20 cellular contexts compared by ENCODE assay signal in the genomic region with DNA sequence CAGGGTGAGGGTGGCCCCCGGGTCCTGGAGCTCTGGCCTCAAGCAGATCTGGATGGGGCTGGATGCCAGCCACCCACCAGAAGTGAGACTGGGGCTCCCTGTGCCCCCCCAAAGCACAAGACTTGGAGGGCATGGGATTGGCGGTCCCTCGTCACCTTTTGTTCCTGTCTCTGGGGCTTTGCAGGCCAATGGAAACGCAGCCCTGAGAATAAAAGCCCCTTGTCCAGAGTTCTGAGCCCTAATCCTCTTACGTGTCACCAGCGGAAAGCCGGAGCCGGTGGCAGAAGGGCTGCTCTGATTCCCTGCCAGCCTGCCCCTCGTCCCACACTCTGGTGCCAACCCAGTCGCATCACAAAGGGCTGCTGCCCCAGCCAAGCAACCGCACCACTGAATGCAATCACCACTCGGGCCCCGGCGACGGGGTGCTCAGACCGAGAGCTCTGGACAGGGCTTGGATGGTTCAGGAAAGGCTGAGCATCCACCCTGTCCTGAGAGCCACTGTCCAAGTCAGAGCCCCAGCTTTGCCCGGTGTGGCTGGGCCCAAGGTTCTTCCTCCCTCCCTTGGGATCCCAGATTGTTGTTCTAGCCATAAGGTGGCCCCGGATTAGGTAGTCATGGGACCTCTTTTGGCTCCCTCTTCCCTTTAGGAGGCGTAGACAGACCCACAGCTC. TPM values are rescaled to one million over a fixed set of nuclear protein-coding genes. Genes with fewer than 3 reads are reported as not detected.
DNase-seq lines count a peak whose midpoint lies in the region; ATAC-seq and TF ChIP-seq lines count a peak whose summit lies in the region.
"Had no signal": no experiment of that assay in that cellular context is flagged by ENCODE, and none has a peak within 500 bp of the region (broad histone marks: within the 10 kb centered on the region; RNA-seq: fewer than 3 reads in every experiment).

No MANE protein-coding gene starts in this region.

- H3K36me3 Mint-ChIP-seq in brain, result peaks cover 4% of the 10 kb centered on the region
- H3K36me3 Mint-ChIP-seq in natural killer cell treated with Interleukin-12 subunit alpha and Interleukin-12 subunit beta and Interleukin-15 and Interleukin-18, amount 100 ng/mL, for 72 hours, result no peaks in the 10 kb centered on the region
- H3K36me3 Mint-ChIP-seq: CD4-positive, CD25-positive, alpha-beta regulatory T cell had no signal

- peak overlapping the region in 1 of 5 experiments; percentile 38 for H3K4me3 Mint-ChIP-seq in brain
- H3K4me3 Mint-ChIP-seq in natural killer cell treated with Interleukin-12 subunit alpha and Interleukin-12 subunit beta and Interleukin-15 and Interleukin-18, amount 100 ng/mL, for 72 hours, result no peak overlapping the region
- H3K4me3 Mint-ChIP-seq: activated B cell treated with CpG ODN at 0.5 μM for 24 hours; CD4-positive, CD25-positive, alpha-beta regulatory T cell; central memory CD8-positive, alpha-beta T cell had no signal

- H3K36me3 ChIP-seq in H7 (replicated peaks; ENCODE audit: control insufficient read depth, insufficient read depth, low read length), result no peaks in the 10 kb centered on the region
- no peaks in the 10 kb centered on the region for H3K36me3 ChIP-seq in spleen
- H3K36me3 ChIP-seq: adrenal gland, esophagus muscularis mucosa, neutrophil, sigmoid colon, thoracic aorta had no signal

- intact Hi-C loops in spleen (cut with DNase I; ENCODE audit: low total_unique reads), result no loop called here

- peaks cover 6 to 19% (median 7%) of the 10 kb centered on the region in 5 experiments for H3K9me3 Mint-ChIP-seq in brain
- no peaks in the 10 kb centered on the region for H3K9me3 Mint-ChIP-seq in natural killer cell treated with Interleukin-12 subunit alpha and Interleukin-12 subunit beta and Interleukin-15 and Interleukin-18, amount 100 ng/mL, for 72 hours
- H3K9me3 Mint-ChIP-seq: activated B cell treated with CpG ODN at 0.5 μM for 24 hours; CD4-positive, CD25-positive, alpha-beta regulatory T cell; central memory CD8-positive, alpha-beta T cell had no signal

- TF ChIP-seq CTCF in brain (conservative IDR thresholded peaks at IDR 0.05), result no peak
- TF ChIP-seq CTCF in spleen (IDR thresholded peaks at IDR 0.05 in 8 of 11, conservative IDR thresholded peaks at IDR 0.05 in 3 of 11), result no peak

- TF ChIP-seq POLR2A in spleen (IDR thresholded peaks at IDR 0.05), result no peak

- no peaks in the 10 kb centered on the region for H3K4me1 ChIP-seq in spleen
- H3K4me1 ChIP-seq: adrenal gland, esophagus muscularis mucosa, sigmoid colon had no signal

- no peak for ATAC-seq in natural killer cell treated with Interleukin-12 subunit alpha and Interleukin-12 subunit beta and Interleukin-15 and Interleukin-18, amount 100 ng/mL, for 72 hours
- ATAC-seq: SK-N-SH treated with all-trans-retinoic acid at 6 μM for 48 hours had no signal

- 89 to 93% (median 92%) methylated on average over 16 to 19 of the region's 19 CpGs for WGBS in spleen, 5 donors

- H3K27ac Mint-ChIP-seq in brain, result peak overlapping the region; percentile 82 to 98 (median 95)
- peak overlapping the region in 1 of 2 donors; percentile 48 for H3K27ac Mint-ChIP-seq in natural killer cell treated with Interleukin-12 subunit alpha and Interleukin-12 subunit beta and Interleukin-15 and Interleukin-18, amount 100 ng/mL, for 72 hours
- H3K27ac Mint-ChIP-seq: activated B cell treated with CpG ODN at 0.5 μM for 24 hours; CD4-positive, CD25-positive, alpha-beta regulatory T cell had no signal

- H3K9me3 ChIP-seq in spleen, result no peaks in the 10 kb centered on the region
- H3K9me3 ChIP-seq: adrenal gland, esophagus muscularis mucosa, neutrophil, sigmoid colon, thoracic aorta had no signal

- H3K4me3 ChIP-seq in H7 (ENCODE audit: insufficient read depth, low read depth, low read length), result no peak overlapping the region
- H3K4me3 ChIP-seq in spleen, result no peak overlapping the region
- H3K4me3 ChIP-seq: adrenal gland, esophagus muscularis mucosa, sigmoid colon, thoracic aorta had no signal

- H3K27me3 Mint-ChIP-seq in brain, result no peaks in the 10 kb centered on the region
- H3K27me3 Mint-ChIP-seq in natural killer cell treated with Interleukin-12 subunit alpha and Interleukin-12 subunit beta and Interleukin-15 and Interleukin-18, amount 100 ng/mL, for 72 hours, result peaks cover 0 to 11% of the 10 kb centered on the region in 2 donors

- peak; percentile 39 for DNase-seq in H7
- peak; percentile 50 for DNase-seq in medulla oblongata (ENCODE audit: extremely low spot score)
- peak; percentile 53 for DNase-seq in spleen
- no peak for DNase-seq in activated T-cell treated with anti-CD3 and anti-CD28 coated beads, Interleukin-2, amount 50 U/mL, for 48 hours
- no peak for DNase-seq in natural killer cell treated with Interleukin-12 subunit alpha and Interleukin-12 subunit beta and Interleukin-15 and Interleukin-18, amount 100 ng/mL, for 72 hours (ENCODE audit: low spot score)
- DNase-seq in COLO829 (ENCODE audit: low spot score), result no peak
- DNase-seq: activated B cell treated with CpG ODN at 0.5 μM for 24 hours; activated CD4-positive, alpha-beta T cell treated with anti-CD3 and anti-CD28 coated beads, Interleukin-2, amount 50 U/mL, for 48 hours; activated T-cell treated with anti-CD3 and anti-CD28 coated beads for 4 hours; adrenal gland; CD4-positive, CD25-positive, alpha-beta regulatory T cell; effector memory CD4-positive, alpha-beta T cell; NCI-H446 treated with DMSO at 0.1 percent for 48 hours; sigmoid colon had no signal

- H3K27me3 ChIP-seq in H7 (ENCODE audit: control insufficient read depth, insufficient read depth, low read length) (no peaks in the 10 kb centered on the region), spleen (replicated peaks in 1 of 7) (peaks cover 0 to 7% (median 0%) of the 10 kb centered on the region in 7 donors)
- H3K27me3 ChIP-seq: adrenal gland, esophagus muscularis mucosa, sigmoid colon had no signal

- no peak overlapping the region for H3K27ac ChIP-seq in spleen
- H3K27ac ChIP-seq: adrenal gland, esophagus muscularis mucosa, neutrophil, sigmoid colon, thoracic aorta had no signal

- peaks cover 21% of the 10 kb centered on the region for H3K4me1 Mint-ChIP-seq in brain
- H3K4me1 Mint-ChIP-seq in natural killer cell treated with Interleukin-12 subunit alpha and Interleukin-12 subunit beta and Interleukin-15 and Interleukin-18, amount 100 ng/mL, for 72 hours (ENCODE audit: low read depth in 2 of 2), result peaks cover 11 to 19% of the 10 kb centered on the region in 2 donors
- H3K4me1 Mint-ChIP-seq: activated B cell treated with CpG ODN at 0.5 μM for 24 hours; CD4-positive, CD25-positive, alpha-beta regulatory T cell; central memory CD8-positive, alpha-beta T cell had no signal

RNA-seq across cellular contexts. Expression of a gene that starts 22.8 kb away (rescaled TPM):
- total RNA-seq in H7 (2014; rRNA removed; shearing (Covaris generic)), result 63.5 and 77.6 TPM in 2 replicates
- polyA plus RNA-seq in brain (ENCODE audit: insufficient read depth, low read depth, low replicate concordance), result 51.0 TPM
- 10 to 100 TPM; 16.6 to 31.9 (median 24.2) TPM for total RNA-seq in spleen
- 10 to 100 TPM; 24.8 to 35.6 (median 30.4) TPM for polyA plus RNA-seq in spleen
- 10 to 100 TPM; 44.5 to 75.0 TPM for total RNA-seq in natural killer cell treated with Interleukin-12 subunit alpha and Interleukin-12 subunit beta and Interleukin-15 and Interleukin-18, amount 100 ng/mL, for 72 hours

RNA-seq across cellular contexts. Expression of a gene that starts 42.3 kb away (rescaled TPM):
- total RNA-seq in H7 (2014; rRNA removed; shearing (Covaris generic)), result 1.5 and 1.7 TPM in 2 replicates
- polyA plus RNA-seq in brain (ENCODE audit: insufficient read depth, low read depth, low replicate concordance) (32.3 TPM), spleen (under 1 TPM in 2 of 3 donors, not detected in 1; 0.09 to 0.10 TPM)
- total RNA-seq in spleen, result under 1 TPM in 4 of 7 donors, not detected in 3; 0.17 to 0.34 (median 0.23) TPM
- total RNA-seq in natural killer cell treated with Interleukin-12 subunit alpha and Interleukin-12 subunit beta and Interleukin-15 and Interleukin-18, amount 100 ng/mL, for 72 hours, result under 1 TPM; 0.29 to 0.95 TPM
- total RNA-seq: CD4-positive, CD25-positive, alpha-beta regulatory T cell had no signal

Comparison
In these comparisons a context has a peak if more than half of its experiments do, and no peak if none do; other contexts are left out.
1. DNase-seq: peak in H7 (single experiment), medulla oblongata (single experiment) and spleen (single experiment); none in activated T-cell treated with anti-CD3 and anti-CD28 coated beads, Interleukin-2, amount 50 U/mL, for 48 hours (0 of 2), natural killer cell treated with Interleukin-12 subunit alpha and Interleukin-12 subunit beta and Interleukin-15 and Interleukin-18, amount 100 ng/mL, for 72 hours (single experiment) and COLO829 (single experiment).